Comparison of ENCODE assay signal across 8 cellular contexts in genomic region chr3:21894459-21895083, GRCh38.
DNase-seq lines count a peak whose midpoint lies in the region; ATAC-seq and TF ChIP-seq lines count a peak whose summit lies in the region.

No MANE protein-coding gene starts in this region.

- H3K36me3 Mint-ChIP-seq in endodermal cell (ENCODE audit: low read depth) = no peaks in the 10 kb centered on the region
- H3K36me3 Mint-ChIP-seq in activated T-helper 1 cell treated with anti-CD3 and anti-CD28 coated beads, Interleukin-12 subunit alpha, Interleukin-12 subunit beta, Interleukin-2, Interleukin-4 antibody, amounts not matched to agents 30 ng/mL and 10 ng/mL and 1 ng/mL, durations not matched to agents 14 hours and 24 hours and 36 hours (ENCODE audit: low read depth) = no peaks in the 10 kb centered on the region

- H3K27ac ChIP-seq in endodermal cell (ENCODE audit: low read depth, low read length) = no peak overlapping the region
- no peak overlapping the region for H3K27ac ChIP-seq in neural cell (ENCODE audit: low read length)

- H3K4me1 Mint-ChIP-seq in endodermal cell = peaks cover 11% of the 10 kb centered on the region
- H3K4me1 Mint-ChIP-seq in activated T-helper 1 cell treated with anti-CD3 and anti-CD28 coated beads, Interleukin-12 subunit alpha, Interleukin-12 subunit beta, Interleukin-2, Interleukin-4 antibody, amounts not matched to agents 30 ng/mL and 10 ng/mL and 1 ng/mL, durations not matched to agents 14 hours and 24 hours and 36 hours (ENCODE audit: low read depth) = no peaks in the 10 kb centered on the region

- no peaks in the 10 kb centered on the region for H3K9me3 Mint-ChIP-seq in endodermal cell
- no peaks in the 10 kb centered on the region for H3K9me3 Mint-ChIP-seq in activated T-helper 1 cell treated with anti-CD3 and anti-CD28 coated beads, Interleukin-12 subunit alpha, Interleukin-12 subunit beta, Interleukin-2, Interleukin-4 antibody, amounts not matched to agents 30 ng/mL and 10 ng/mL and 1 ng/mL, durations not matched to agents 14 hours and 24 hours and 36 hours

- H3K4me2 ChIP-seq in neural cell (ENCODE audit: low read length) = no peak overlapping the region

- H3K9ac ChIP-seq in endodermal cell (ENCODE audit: extremely low read depth, low read length, poor library complexity, severe bottlenecking) (no peak overlapping the region), neural cell (ENCODE audit: low read length) (no peak overlapping the region)

- TF ChIP-seq EP300 in neural cell (conservative IDR thresholded peaks at IDR 0.05; ENCODE audit: poor library complexity, severe bottlenecking) = no peak

- no peak overlapping the region for H3K27ac Mint-ChIP-seq in endodermal cell
- no peak overlapping the region for H3K27ac Mint-ChIP-seq in activated T-helper 1 cell treated with anti-CD3 and anti-CD28 coated beads, Interleukin-12 subunit alpha, Interleukin-12 subunit beta, Interleukin-2, Interleukin-4 antibody, amounts not matched to agents 30 ng/mL and 10 ng/mL and 1 ng/mL, durations not matched to agents 14 hours and 24 hours and 36 hours

- H3K27me3 ChIP-seq in endodermal cell (ENCODE audit: control insufficient read depth, insufficient read depth, low read length, poor library complexity, severe bottlenecking) (no peaks in the 10 kb centered on the region), neural cell (ENCODE audit: insufficient read depth, low read depth, low read length) (no peaks in the 10 kb centered on the region)

- TF ChIP-seq CTCF in endodermal cell (conservative IDR thresholded peaks at IDR 0.05) (peak; percentile 89), neural cell (IDR thresholded peaks at IDR 0.05; ENCODE audit: poor library complexity, severe bottlenecking) (peak; percentile 85)

- in situ Hi-C loops in G401 (cut with HindIII; ENCODE audit: low sequenced_read_pairs) = no loop called here

- intact Hi-C loops in activated T-helper 1 cell treated with anti-CD3 and anti-CD28 coated beads, Interleukin-12 subunit alpha, Interleukin-12 subunit beta, Interleukin-2, Interleukin-4 antibody, amounts not matched to agents 30 ng/mL and 10 ng/mL and 1 ng/mL, durations not matched to agents 14 hours and 24 hours and 36 hours (cut with micrococcal nuclease) = no loop called here

- no peaks in the 10 kb centered on the region for H3K4me1 ChIP-seq in endodermal cell (ENCODE audit: control insufficient read depth, insufficient read depth, low read length)

- 84 to 100% methylated on average over 1 to 2 of the region's 2 CpGs for WGBS in endodermal cell (ENCODE audit: insufficient coverage in 1 of 2, insufficient read length in 1 of 2), 2 experiments

- no peak overlapping the region for H3K4me3 Mint-ChIP-seq in endodermal cell
- no peak overlapping the region for H3K4me3 Mint-ChIP-seq in activated T-helper 1 cell treated with anti-CD3 and anti-CD28 coated beads, Interleukin-12 subunit alpha, Interleukin-12 subunit beta, Interleukin-2, Interleukin-4 antibody, amounts not matched to agents 30 ng/mL and 10 ng/mL and 1 ng/mL, durations not matched to agents 14 hours and 24 hours and 36 hours

- H3K36me3 ChIP-seq in endodermal cell (ENCODE audit: control insufficient read depth, insufficient read depth, low read length) (no peaks in the 10 kb centered on the region), neural cell (ENCODE audit: insufficient read depth, low read length) (no peaks in the 10 kb centered on the region)

- no peak for ATAC-seq in HG03469 (IDR thresholded peaks at IDR 0.05; ENCODE audit: unreplicated experiment)
- no peak for ATAC-seq in GM21576 (IDR thresholded peaks at IDR 0.05; ENCODE audit: unreplicated experiment)

- no peaks in the 10 kb centered on the region for H3K27me3 Mint-ChIP-seq in endodermal cell (ENCODE audit: insufficient read depth)
- no peaks in the 10 kb centered on the region for H3K27me3 Mint-ChIP-seq in activated T-helper 1 cell treated with anti-CD3 and anti-CD28 coated beads, Interleukin-12 subunit alpha, Interleukin-12 subunit beta, Interleukin-2, Interleukin-4 antibody, amounts not matched to agents 30 ng/mL and 10 ng/mL and 1 ng/mL, durations not matched to agents 14 hours and 24 hours and 36 hours (ENCODE audit: insufficient read depth)

- H3F3A ChIP-seq in neural cell (ENCODE audit: insufficient read depth, low read length, poor library complexity, severe bottlenecking) = no peaks in the 10 kb centered on the region

- DNase-seq in G401 (ENCODE audit: low spot score) (peak; percentile 40), NCI-H526 treated with DMSO at 0.1 percent for 48 hours (lab: John Stamatoyannopoulos, UW) (peak; percentile 38), endodermal cell (no peak), islet precursor cell (no peak)
- DNase-seq in activated T-helper 1 cell treated with anti-CD3 and anti-CD28 coated beads, Interleukin-12 subunit alpha, Interleukin-12 subunit beta, Interleukin-2, Interleukin-4 antibody, amounts not matched to agents 30 ng/mL and 10 ng/mL and 1 ng/mL, durations not matched to agents 14 hours and 24 hours and 36 hours (ENCODE audit: low spot score) = no peak

- no peak overlapping the region for H2AFZ ChIP-seq in neural cell (ENCODE audit: low read depth, low read length)

- no peaks in the 10 kb centered on the region for H3K79me2 ChIP-seq in neural cell (replicated peaks; ENCODE audit: insufficient read depth, low read length)

- no peaks in the 10 kb centered on the region for H4K20me1 ChIP-seq in neural cell (ENCODE audit: insufficient read depth)

- H3K9me3 ChIP-seq in endodermal cell (ENCODE audit: control insufficient read depth, low read length) (no peaks in the 10 kb centered on the region), neural cell (ENCODE audit: low read length) (no peaks in the 10 kb centered on the region)

- TF ChIP-seq RAD21 in neural cell (conservative IDR thresholded peaks at IDR 0.05) = peak; percentile 93

- H3K9me2 ChIP-seq in neural cell (ENCODE audit: insufficient read depth, low read length) = no peaks in the 10 kb centered on the region

- H3K4me3 ChIP-seq in endodermal cell (ENCODE audit: low read length) (no peak overlapping the region), neural cell (ENCODE audit: low read length) (no peak overlapping the region)

TF ChIP-seq in neural cell, 6 proteins besides CTCF, POLR2A, EP300 and RAD21:
- TF ChIP-seq EZH2 (IDR thresholded peaks at IDR 0.05; ENCODE audit: borderline replicate concordance, insufficient read depth, low read length, poor library complexity, severe bottlenecking) (no peak), MXI1 (conservative IDR thresholded peaks at IDR 0.05; ENCODE audit: poor library complexity, severe bottlenecking) (no peak), TAF1 (IDR thresholded peaks at IDR 0.05; ENCODE audit: low read depth) (no peak), REST (IDR thresholded peaks at IDR 0.05; ENCODE audit: borderline replicate concordance) (no peak), POLR2AphosphoS5 (IDR thresholded peaks at IDR 0.05) (no peak), SMC3 (conservative IDR thresholded peaks at IDR 0.05; ENCODE audit: poor library complexity) (peak; percentile 93)

Comparison
In these comparisons a context has a peak if more than half of its experiments do, and no peak if none do; other contexts are left out.
1. DNase-seq: peak in G401 (single experiment) and NCI-H526 treated with DMSO at 0.1 percent for 48 hours (single experiment); none in endodermal cell (single experiment), islet precursor cell (single experiment) and activated T-helper 1 cell treated with anti-CD3 and anti-CD28 coated beads, Interleukin-12 subunit alpha, Interleukin-12 subunit beta, Interleukin-2, Interleukin-4 antibody, amounts not matched to agents 30 ng/mL and 10 ng/mL and 1 ng/mL, durations not matched to agents 14 hours and 24 hours and 36 hours (single experiment).